Comparison of ENCODE assay signal across 10 cellular contexts in the genomic region with DNA sequence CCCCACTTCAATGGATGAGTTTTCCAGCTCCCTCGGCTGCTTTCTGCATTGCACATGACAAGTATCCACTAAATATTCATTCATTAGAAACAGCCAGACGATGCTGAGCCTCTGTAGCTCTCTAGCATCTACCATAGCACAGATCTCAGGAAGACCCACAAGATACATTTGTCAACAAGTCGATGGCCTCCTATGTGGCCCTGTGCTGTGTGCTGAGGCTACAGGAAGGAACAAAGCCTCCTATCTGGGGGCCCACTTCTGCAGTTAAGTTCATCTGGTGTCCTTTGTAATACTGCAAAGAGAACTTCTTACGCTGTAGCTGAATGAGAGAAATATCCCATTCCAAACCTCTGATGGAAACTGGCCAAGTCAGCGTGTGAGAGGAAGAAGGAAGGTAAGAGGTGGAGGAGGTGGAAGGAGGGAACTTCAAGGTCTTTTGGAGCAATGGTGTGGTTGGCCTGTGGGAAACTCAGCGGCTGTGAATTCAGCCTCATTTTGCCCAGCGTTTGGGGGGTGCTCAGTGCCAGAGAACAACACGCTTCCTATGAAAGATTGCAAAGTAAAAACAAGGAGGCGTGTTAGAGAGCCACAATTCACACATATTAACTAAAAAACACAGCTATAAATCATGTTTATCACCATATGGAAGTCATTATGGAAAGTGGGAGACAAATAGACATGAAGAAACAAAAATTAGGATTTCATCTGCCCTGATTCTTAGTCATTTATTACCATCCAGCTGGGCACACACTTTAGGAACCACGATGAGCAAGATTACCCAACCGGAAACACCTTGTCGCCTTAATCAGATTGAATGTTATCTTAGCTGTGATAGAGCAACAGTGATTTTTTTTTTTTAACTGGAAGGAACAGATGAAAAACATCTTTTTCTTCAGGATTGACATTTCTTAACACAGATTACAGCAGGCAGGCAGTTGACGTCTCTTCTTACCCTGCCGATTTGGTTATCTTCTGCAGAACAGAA.
DNase-seq lines count a peak whose midpoint lies in the region; TF ChIP-seq lines count a peak whose summit lies in the region.
"Had no signal": no experiment of that assay in that cellular context is flagged by ENCODE, and none has a peak within 500 bp of the region (broad histone marks: within the 10 kb centered on the region; RNA-seq: fewer than 3 reads in every experiment).

No MANE protein-coding gene starts in this region.

- H3K9me2 ChIP-seq in OCI-LY7 (ENCODE audit: insufficient read depth, low read length): no peaks in the 10 kb centered on the region

- H3K4me1 ChIP-seq in OCI-LY7 (ENCODE audit: insufficient read depth, low read length, poor library complexity, severe bottlenecking): peaks cover 94% of the 10 kb centered on the region
- H3K4me1 ChIP-seq: HAP-1 had no signal

- intact Hi-C loops in OCI-LY7 (cut with micrococcal nuclease; ENCODE audit: unreplicated experiment): loop anchor here (1.0 to 2.0 kb wide), 4 partner anchors 12 to 138 kb away; no protein-coding TSS in a partner anchor

- TF ChIP-seq CTCF in GM12865 (IDR thresholded peaks at IDR 0.05; ENCODE audit: insufficient read depth, low read depth, low read length, missing control alignments): no peak
- no peak for TF ChIP-seq CTCF in OCI-LY7 (conservative IDR thresholded peaks at IDR 0.05; ENCODE audit: low read length)
- no peak for TF ChIP-seq CTCF in GM20000 (IDR thresholded peaks at IDR 0.05; ENCODE audit: extremely low read depth, missing control alignments)

- POLR2A ChIA-PET in OCI-LY7 (lab: Charles Lee): interaction anchor here (0.5 to 8.4 kb wide), 12 partner anchors 11 to 143 kb away, joined by 3 to 109 read pairs (median 5); partner anchors contain the start of gene USP6NL

- peak overlapping the region; percentile 79 for H3K4me2 ChIP-seq in OCI-LY7 (ENCODE audit: low read length)

- H2AFZ ChIP-seq in OCI-LY7 (ENCODE audit: low read length): no peak overlapping the region

- peaks cover 55% of the 10 kb centered on the region; the same call in 1 of the 2 replicates for H3K79me2 ChIP-seq in OCI-LY7 (ENCODE audit: insufficient read depth, low read depth, low read length)

- BruUV-seq in OCI-LY7 (replicated peaks; lab: Mats Ljungman, UMichigan): TSS peak; percentile 87

- peak; percentile 86 for DNase-seq in A172 (ENCODE audit: low spot score)
- peak; percentile 44 for DNase-seq in GM12865 (ENCODE audit: low read depth)
- DNase-seq in OCI-LY7 (ENCODE audit: low spot score): peak; percentile 78
- DNase-seq in kidney glomerular epithelial cell (lab: John Stamatoyannopoulos, UW): peak; percentile 72
- DNase-seq in NCI-H2029 (lab: John Stamatoyannopoulos, UW): no peak
- DNase-seq in UCSD-AML1 (lab: John Stamatoyannopoulos, UW; ENCODE audit: unreplicated experiment): no peak
- no peak for DNase-seq in NCI-H524 treated with DMSO at 0.1 percent for 48 hours (lab: John Stamatoyannopoulos, UW)
- no peak for DNase-seq in GM20000 (ENCODE audit: low spot score)

- H3K27ac ChIP-seq in OCI-LY7 (ENCODE audit: low read depth, low read length, poor library complexity, severe bottlenecking): peak overlapping the region; percentile 100
- H3K27ac ChIP-seq: VCaP had no signal

- no peak overlapping the region; the same call in 1 of the 2 replicates for H3K4me3 ChIP-seq in GM12865 (ENCODE audit: low read depth, low read length)
- H3K4me3 ChIP-seq in OCI-LY7 (ENCODE audit: low read depth, low read length, poor library complexity, severe bottlenecking): peak overlapping the region; percentile 70
- H3K4me3 ChIP-seq: HAP-1 had no signal

- no peaks in the 10 kb centered on the region for H4K20me1 ChIP-seq in OCI-LY7 (ENCODE audit: insufficient read depth, low read length)

- H3K36me3 ChIP-seq in OCI-LY7 (ENCODE audit: insufficient read depth, low read length): peaks cover 22% of the 10 kb centered on the region
- H3K36me3 ChIP-seq: HAP-1 had no signal

- peaks cover 19% of the 10 kb centered on the region for H3K9me3 ChIP-seq in OCI-LY7 (ENCODE audit: low read length)

- CTCF ChIA-PET in OCI-LY7 (lab: Charles Lee; ENCODE audit: unreplicated experiment): no interaction called here

Comparison
In these comparisons a context has a peak if more than half of its experiments do, and no peak if none do; other contexts are left out.
1. DNase-seq: peak in A172 (single experiment), GM12865 (single experiment), OCI-LY7 (single experiment) and kidney glomerular epithelial cell (single experiment); none in NCI-H2029 (single experiment), UCSD-AML1 (single experiment), NCI-H524 treated with DMSO at 0.1 percent for 48 hours (single experiment) and GM20000 (single experiment).